ENCODE assay signal across 10 cellular contexts in genomic region chr15:45165536-45165935, GRCh38. TPM values are rescaled to one million over a fixed set of nuclear protein-coding genes. Genes with fewer than 3 reads are reported as not detected.
DNase-seq lines count a peak whose midpoint lies in the region; ATAC-seq and TF ChIP-seq lines count a peak whose summit lies in the region.
"Had no signal": no experiment of that assay in that cellular context is flagged by ENCODE, and none has a peak within 500 bp of the region (broad histone marks: within the 10 kb centered on the region; RNA-seq: fewer than 3 reads in every experiment).

No MANE protein-coding gene starts in this region.

- no peak overlapping the region for H3K4me3 ChIP-seq in tibial nerve

- peaks cover 17% of the 10 kb centered on the region for H3K4me1 Mint-ChIP-seq in activated T-cell treated with anti-CD3 and anti-CD28 coated beads, Interleukin-2, amount 50 U/mL, for 72 hours (ENCODE audit: low read depth)
- H3K4me1 Mint-ChIP-seq in activated CD8-positive, alpha-beta T cell treated with anti-CD3 and anti-CD28 coated beads, Interleukin-2, amount 10 ng/mL, durations not matched to agents 7 days and 5 days (ENCODE audit: low read depth), result peaks cover 20% of the 10 kb centered on the region
- H3K4me1 Mint-ChIP-seq in mesothelial cell of epicardium, result peaks cover 37% of the 10 kb centered on the region

- TF ChIP-seq EP300 in tibial nerve (IDR thresholded peaks at IDR 0.05), result no peak

- DNase-seq in activated T-cell treated with anti-CD3 and anti-CD28 coated beads, Interleukin-2, amount 50 U/mL, for 72 hours, result no peak
- no peak for DNase-seq in activated T-cell treated with anti-CD3 and anti-CD28 coated beads for 4 hours
- no peak for DNase-seq in activated CD8-positive, alpha-beta T cell treated with anti-CD3 and anti-CD28 coated beads, Interleukin-2, amount 10 ng/mL, durations not matched to agents 7 days and 5 days
- DNase-seq in mesothelial cell of epicardium (ENCODE audit: low spot score in 2 of 2, unreplicated experiment in 2 of 2), result no peak
- no peak for DNase-seq in tibial nerve (ENCODE audit: low spot score in 2 of 2)
- no peak for DNase-seq in NCI-H2107 (lab: John Stamatoyannopoulos, UW)
- DNase-seq in SW480 (ENCODE audit: low spot score), result no peak
- DNase-seq: NCI-H510A treated with DMSO at 0.1 percent for 48 hours had no signal

- H3K9me3 ChIP-seq in tibial nerve, result no peaks in the 10 kb centered on the region

- no peak for ATAC-seq in activated T-cell treated with anti-CD3 and anti-CD28 coated beads, Interleukin-2, amount 50 U/mL, for 72 hours (replicated peaks in 1 of 2)
- no peak for ATAC-seq in activated CD8-positive, alpha-beta T cell treated with anti-CD3 and anti-CD28 coated beads, Interleukin-2, amount 10 ng/mL, durations not matched to agents 7 days and 5 days
- no peak for ATAC-seq in GM21447 (IDR thresholded peaks at IDR 0.05; ENCODE audit: unreplicated experiment)

- no peaks in the 10 kb centered on the region for H3K27me3 Mint-ChIP-seq in activated T-cell treated with anti-CD3 and anti-CD28 coated beads, Interleukin-2, amount 50 U/mL, for 72 hours (ENCODE audit: low read depth)
- H3K27me3 Mint-ChIP-seq in activated CD8-positive, alpha-beta T cell treated with anti-CD3 and anti-CD28 coated beads, Interleukin-2, amount 10 ng/mL, durations not matched to agents 7 days and 5 days (ENCODE audit: low read depth), result no peaks in the 10 kb centered on the region
- no peaks in the 10 kb centered on the region for H3K27me3 Mint-ChIP-seq in mesothelial cell of epicardium (ENCODE audit: low read depth)

- H3K4me1 ChIP-seq in tibial nerve, result peaks cover 0 to 56% (median 12%) of the 10 kb centered on the region in 4 donors

- H3K36me3 Mint-ChIP-seq in activated T-cell treated with anti-CD3 and anti-CD28 coated beads, Interleukin-2, amount 50 U/mL, for 72 hours (ENCODE audit: insufficient read depth in 2 of 2), result no peaks in the 10 kb centered on the region
- no peaks in the 10 kb centered on the region for H3K36me3 Mint-ChIP-seq in activated CD8-positive, alpha-beta T cell treated with anti-CD3 and anti-CD28 coated beads, Interleukin-2, amount 10 ng/mL, durations not matched to agents 7 days and 5 days (ENCODE audit: low read depth)
- H3K36me3 Mint-ChIP-seq in mesothelial cell of epicardium, result no peaks in the 10 kb centered on the region

- POLR2A ChIA-PET in activated CD8-positive, alpha-beta T cell treated with anti-CD3 and anti-CD28 coated beads, Interleukin-2, amount 10 ng/mL, durations not matched to agents 7 days and 5 days (lab: Charles Lee), result interaction anchor here (0.6 to 3.0 kb wide), 4 partner anchors 33 to 237 kb away, joined by 3 to 11 read pairs (median 6); no protein-coding TSS in a partner anchor

- peak overlapping the region in 3 of 4 donors; percentile 95 to 99 (median 99) for H3K27ac ChIP-seq in tibial nerve

- peak overlapping the region; percentile 82 for H3K27ac Mint-ChIP-seq in activated T-cell treated with anti-CD3 and anti-CD28 coated beads, Interleukin-2, amount 50 U/mL, for 72 hours
- peak overlapping the region; percentile 83 for H3K27ac Mint-ChIP-seq in activated CD8-positive, alpha-beta T cell treated with anti-CD3 and anti-CD28 coated beads, Interleukin-2, amount 10 ng/mL, durations not matched to agents 7 days and 5 days
- peak overlapping the region; percentile 82 for H3K27ac Mint-ChIP-seq in mesothelial cell of epicardium

- H3K4me3 Mint-ChIP-seq in activated T-cell treated with anti-CD3 and anti-CD28 coated beads, Interleukin-2, amount 50 U/mL, for 72 hours, result peak overlapping the region; percentile 78 to 84
- peak overlapping the region; percentile 78 for H3K4me3 Mint-ChIP-seq in activated CD8-positive, alpha-beta T cell treated with anti-CD3 and anti-CD28 coated beads, Interleukin-2, amount 10 ng/mL, durations not matched to agents 7 days and 5 days
- H3K4me3 Mint-ChIP-seq in mesothelial cell of epicardium, result peak overlapping the region; percentile 44

- TF ChIP-seq CTCF in mesothelial cell of epicardium (IDR thresholded peaks at IDR 0.05; ENCODE audit: unreplicated experiment), result no peak
- no peak for TF ChIP-seq CTCF in tibial nerve (IDR thresholded peaks at IDR 0.05)

- 75% methylated on average over 4 to 5 of the region's 5 CpGs for WGBS in tibial nerve, 2 donors

- no peaks in the 10 kb centered on the region for H3K9me3 Mint-ChIP-seq in activated T-cell treated with anti-CD3 and anti-CD28 coated beads, Interleukin-2, amount 50 U/mL, for 72 hours
- H3K9me3 Mint-ChIP-seq in activated CD8-positive, alpha-beta T cell treated with anti-CD3 and anti-CD28 coated beads, Interleukin-2, amount 10 ng/mL, durations not matched to agents 7 days and 5 days (ENCODE audit: insufficient read depth), result no peaks in the 10 kb centered on the region
- no peaks in the 10 kb centered on the region for H3K9me3 Mint-ChIP-seq in mesothelial cell of epicardium

- no peaks in the 10 kb centered on the region for H3K27me3 ChIP-seq in tibial nerve

- no peak for TF ChIP-seq POLR2A in tibial nerve (IDR thresholded peaks at IDR 0.05)

- no peaks in the 10 kb centered on the region for H3K36me3 ChIP-seq in tibial nerve

- CTCF ChIA-PET in activated CD8-positive, alpha-beta T cell treated with anti-CD3 and anti-CD28 coated beads, Interleukin-2, amount 10 ng/mL, durations not matched to agents 7 days and 5 days (lab: Charles Lee), result interaction anchor here (0.8 to 13.2 kb wide), 8 partner anchors 11 to 233 kb away, joined by 3 to 191 read pairs (median 4); no protein-coding TSS in a partner anchor

RNA-seq across cellular contexts. Expression of gene SHF, which starts 22.2 kb away (rescaled TPM):
- 10 to 100 TPM; 11.7 to 16.8 TPM for total RNA-seq in activated T-cell treated with anti-CD3 and anti-CD28 coated beads, Interleukin-2, amount 50 U/mL, for 72 hours
- 1 to 10 TPM in 1 of 2 experiments, under 1 TPM in 1; 0.57 to 1.3 TPM for total RNA-seq in activated CD8-positive, alpha-beta T cell treated with anti-CD3 and anti-CD28 coated beads, Interleukin-2, amount 10 ng/mL, durations not matched to agents 7 days and 5 days
- total RNA-seq in mesothelial cell of epicardium (31.1 to 34.6 TPM (median 31.8 TPM) in 3 replicates), tibial nerve (10 to 100 TPM; 18.8 to 36.6 (median 25.5) TPM)

RNA-seq across cellular contexts. Expression of gene DUOX1, which starts 35.7 kb away (rescaled TPM):
- total RNA-seq in activated T-cell treated with anti-CD3 and anti-CD28 coated beads, Interleukin-2, amount 50 U/mL, for 72 hours, result under 1 TPM; 0.34 to 0.95 TPM
- total RNA-seq in activated CD8-positive, alpha-beta T cell treated with anti-CD3 and anti-CD28 coated beads, Interleukin-2, amount 10 ng/mL, durations not matched to agents 7 days and 5 days, result not detected
- total RNA-seq in mesothelial cell of epicardium (6.8 to 7.9 TPM (median 7.2 TPM) in 3 replicates), tibial nerve (1 to 10 TPM; 1.5 to 4.2 (median 3.9) TPM)

RNA-seq across cellular contexts. Expression of gene DUOXA1, which starts 35.9 kb away (rescaled TPM):
- under 1 TPM; 0.46 to 0.65 TPM for total RNA-seq in activated T-cell treated with anti-CD3 and anti-CD28 coated beads, Interleukin-2, amount 50 U/mL, for 72 hours
- total RNA-seq in activated CD8-positive, alpha-beta T cell treated with anti-CD3 and anti-CD28 coated beads, Interleukin-2, amount 10 ng/mL, durations not matched to agents 7 days and 5 days, result not detected
- total RNA-seq in mesothelial cell of epicardium, result 5.8 to 7.5 TPM (median 6.6 TPM) in 3 replicates
- total RNA-seq in tibial nerve, result 1 to 10 TPM; 1.1 to 7.5 (median 1.9) TPM

RNA-seq across cellular contexts. Expression of gene DUOXA2, which starts 51.4 kb away (rescaled TPM):
- total RNA-seq in activated T-cell treated with anti-CD3 and anti-CD28 coated beads, Interleukin-2, amount 50 U/mL, for 72 hours, result not detected
- total RNA-seq in activated CD8-positive, alpha-beta T cell treated with anti-CD3 and anti-CD28 coated beads, Interleukin-2, amount 10 ng/mL, durations not matched to agents 7 days and 5 days, result not detected
- total RNA-seq in mesothelial cell of epicardium (not detected in 3 replicates), tibial nerve (not detected)
- total RNA-seq: T-helper 1 cell treated with Interleukin-12 subunit alpha and Interleukin-12 subunit beta and Interleukin-4 antibody, amounts not matched to agents 30 ng/mL and 1 ng/mL, for 36 hours had no signal

RNA-seq across cellular contexts. Expression of gene DUOX2, which starts 51.6 kb away (rescaled TPM):
- under 1 TPM; 0.14 to 0.31 TPM for total RNA-seq in activated T-cell treated with anti-CD3 and anti-CD28 coated beads, Interleukin-2, amount 50 U/mL, for 72 hours
- total RNA-seq in activated CD8-positive, alpha-beta T cell treated with anti-CD3 and anti-CD28 coated beads, Interleukin-2, amount 10 ng/mL, durations not matched to agents 7 days and 5 days, result not detected
- total RNA-seq in mesothelial cell of epicardium (1.5 to 2.3 TPM (median 1.6 TPM) in 3 replicates), tibial nerve (1 to 10 TPM in 1 of 4 donors, under 1 TPM in 3; 0.22 to 1.9 (median 0.84) TPM)
- total RNA-seq: T-helper 1 cell treated with Interleukin-12 subunit alpha and Interleukin-12 subunit beta and Interleukin-4 antibody, amounts not matched to agents 30 ng/mL and 1 ng/mL, for 36 hours had no signal

Comparison
In these comparisons a context has a peak if more than half of its experiments do, and no peak if none do; other contexts are left out.
1. RNA of gene SHF, which starts 22.2 kb away (total RNA-seq): 31.1 to 34.6 TPM in mesothelial cell of epicardium, 18.8 to 36.6 TPM in tibial nerve and 11.7 to 16.8 TPM in activated T-cell treated with anti-CD3 and anti-CD28 coated beads, Interleukin-2, amount 50 U/mL, for 72 hours; 0.57 to 1.3 TPM in activated CD8-positive, alpha-beta T cell treated with anti-CD3 and anti-CD28 coated beads, Interleukin-2, amount 10 ng/mL, durations not matched to agents 7 days and 5 days; every median in the first group is over 4 times any median in the second.
2. Peak in every context shown above with its lines, with median percentiles within 50 percentile points of each other: H3K27ac Mint-ChIP-seq and H3K4me3 Mint-ChIP-seq.